ENCODE assay signal across 1 cellular context in the genomic region with DNA sequence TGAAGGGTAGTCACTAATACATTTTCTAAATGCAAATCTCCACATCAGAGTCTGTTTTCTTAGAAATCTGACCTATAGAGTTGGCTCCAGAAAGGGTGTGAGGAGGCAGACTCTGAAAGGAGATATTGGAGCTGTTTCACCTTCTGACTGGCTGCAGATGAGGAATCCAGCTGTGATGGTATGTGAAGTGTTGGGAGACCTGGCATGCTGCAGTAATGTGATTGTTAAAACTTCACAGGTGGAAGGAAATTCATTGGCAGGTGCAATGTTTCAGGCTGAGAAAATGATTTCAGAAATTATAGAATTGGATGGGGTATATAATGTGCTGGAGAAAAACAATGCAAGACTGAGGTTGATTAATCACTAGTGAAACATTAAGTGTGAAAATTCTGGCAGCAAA.
A peak's percentile ranks its signal among the peaks of the same experiment; 100 is the strongest.
TF ChIP-seq lines count a peak whose summit lies in the region.

No MANE protein-coding gene starts in this region.

TF ChIP-seq in Ishikawa, 13 proteins besides CTCF, POLR2A, EP300 and RAD21 (continued from another document):
- TF ChIP-seq, protein P1, sequence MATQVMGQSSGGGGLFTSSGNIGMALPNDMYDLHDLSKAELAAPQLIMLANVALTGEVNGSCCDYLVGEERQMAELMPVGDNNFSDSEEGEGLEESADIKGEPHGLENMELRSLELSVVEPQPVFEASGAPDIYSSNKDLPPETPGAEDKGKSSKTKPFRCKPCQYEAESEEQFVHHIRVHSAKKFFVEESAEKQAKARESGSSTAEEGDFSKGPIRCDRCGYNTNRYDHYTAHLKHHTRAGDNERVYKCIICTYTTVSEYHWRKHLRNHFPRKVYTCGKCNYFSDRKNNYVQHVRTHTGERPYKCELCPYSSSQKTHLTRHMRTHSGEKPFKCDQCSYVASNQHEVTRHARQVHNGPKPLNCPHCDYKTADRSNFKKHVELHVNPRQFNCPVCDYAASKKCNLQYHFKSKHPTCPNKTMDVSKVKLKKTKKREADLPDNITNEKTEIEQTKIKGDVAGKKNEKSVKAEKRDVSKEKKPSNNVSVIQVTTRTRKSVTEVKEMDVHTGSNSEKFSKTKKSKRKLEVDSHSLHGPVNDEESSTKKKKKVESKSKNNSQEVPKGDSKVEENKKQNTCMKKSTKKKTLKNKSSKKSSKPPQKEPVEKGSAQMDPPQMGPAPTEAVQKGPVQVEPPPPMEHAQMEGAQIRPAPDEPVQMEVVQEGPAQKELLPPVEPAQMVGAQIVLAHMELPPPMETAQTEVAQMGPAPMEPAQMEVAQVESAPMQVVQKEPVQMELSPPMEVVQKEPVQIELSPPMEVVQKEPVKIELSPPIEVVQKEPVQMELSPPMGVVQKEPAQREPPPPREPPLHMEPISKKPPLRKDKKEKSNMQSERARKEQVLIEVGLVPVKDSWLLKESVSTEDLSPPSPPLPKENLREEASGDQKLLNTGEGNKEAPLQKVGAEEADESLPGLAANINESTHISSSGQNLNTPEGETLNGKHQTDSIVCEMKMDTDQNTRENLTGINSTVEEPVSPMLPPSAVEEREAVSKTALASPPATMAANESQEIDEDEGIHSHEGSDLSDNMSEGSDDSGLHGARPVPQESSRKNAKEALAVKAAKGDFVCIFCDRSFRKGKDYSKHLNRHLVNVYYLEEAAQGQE (IDR thresholded peaks at IDR 0.05; ENCODE audit: low read depth), result no peak
- TF ChIP-seq TEAD4 (IDR thresholded peaks at IDR 0.05) (peak; percentile 95), EGR1 (IDR thresholded peaks at IDR 0.05) (no peak), FOXM1 (IDR thresholded peaks at IDR 0.05; ENCODE audit: borderline replicate concordance, low read depth) (peak; percentile 88), TCF12 (IDR thresholded peaks at IDR 0.05; ENCODE audit: low read depth) (peak; percentile 98), NFIC (IDR thresholded peaks at IDR 0.05) (peak; percentile 97)
- TF ChIP-seq, protein P2, sequence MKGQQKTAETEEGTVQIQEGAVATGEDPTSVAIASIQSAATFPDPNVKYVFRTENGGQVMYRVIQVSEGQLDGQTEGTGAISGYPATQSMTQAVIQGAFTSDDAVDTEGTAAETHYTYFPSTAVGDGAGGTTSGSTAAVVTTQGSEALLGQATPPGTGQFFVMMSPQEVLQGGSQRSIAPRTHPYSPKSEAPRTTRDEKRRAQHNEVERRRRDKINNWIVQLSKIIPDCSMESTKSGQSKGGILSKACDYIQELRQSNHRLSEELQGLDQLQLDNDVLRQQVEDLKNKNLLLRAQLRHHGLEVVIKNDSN (IDR thresholded peaks at IDR 0.05), result no peak
